8 cellular contexts compared by ENCODE assay signal in the genomic region with DNA sequence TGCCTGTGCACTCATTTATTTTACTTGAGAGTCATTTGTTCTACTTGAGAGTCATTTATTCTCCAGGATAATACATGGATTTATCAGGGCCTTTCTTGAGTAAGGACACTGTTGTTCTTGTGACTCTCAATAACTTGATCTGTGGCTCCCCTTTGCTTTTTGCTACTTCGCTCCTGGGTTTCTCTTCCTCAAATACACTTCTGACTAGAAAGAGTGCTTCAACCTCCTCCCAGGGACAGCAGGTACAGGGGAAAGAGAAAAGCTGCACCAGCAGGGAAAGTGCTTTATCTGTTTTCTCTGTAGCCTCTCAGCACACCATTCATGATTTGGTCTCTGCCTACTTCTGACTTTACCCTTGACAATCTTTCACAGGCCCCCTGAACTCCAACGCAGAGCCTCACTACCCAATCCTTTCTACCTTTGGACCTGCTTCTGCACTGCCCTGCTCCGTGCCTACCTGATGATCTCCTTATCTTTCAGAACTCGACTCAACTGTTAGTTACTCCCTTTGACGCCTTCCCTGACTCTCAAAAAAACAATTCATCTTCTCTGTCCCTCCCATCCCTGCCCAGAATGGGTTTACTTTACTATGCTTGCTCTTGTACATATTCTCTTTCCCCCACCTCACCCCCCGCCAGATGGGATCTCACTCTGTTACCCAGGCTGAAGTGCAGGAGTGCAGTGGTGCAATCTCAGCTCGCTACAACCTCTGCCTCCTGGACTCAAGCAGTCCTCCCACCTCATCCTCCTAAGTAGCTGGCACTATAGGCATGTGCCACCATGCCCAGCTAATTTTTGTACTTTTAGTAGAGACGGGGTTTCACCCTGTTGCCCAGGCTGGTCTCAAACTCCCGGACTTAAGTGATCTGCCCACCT. TPM values are rescaled to one million over a fixed set of nuclear protein-coding genes. Genes with fewer than 3 reads are reported as not detected.
A peak's percentile ranks its signal among the peaks of the same experiment; 100 is the strongest.
DNase-seq lines count a peak whose midpoint lies in the region; ATAC-seq and FAIRE-seq lines count a peak whose summit lies in the region.

No MANE protein-coding gene starts in this region.

- H3K36me3 Mint-ChIP-seq in activated CD4-positive, alpha-beta memory T cell treated with anti-CD3 and anti-CD28 coated beads for 36 hours = no peaks in the 10 kb centered on the region
- H3K36me3 Mint-ChIP-seq in natural killer cell treated with Interleukin-12 subunit alpha and Interleukin-12 subunit beta and Interleukin-15 and Interleukin-18, amount 100 ng/mL, for 72 hours = no peaks in the 10 kb centered on the region

- H3K36me3 ChIP-seq in MG63 = no peaks in the 10 kb centered on the region

- intact Hi-C loops in activated CD4-positive, alpha-beta memory T cell treated with anti-CD3 and anti-CD28 coated beads for 36 hours (cut with micrococcal nuclease) = no loop called here

- no peaks in the 10 kb centered on the region for H3K9me3 Mint-ChIP-seq in activated CD4-positive, alpha-beta memory T cell treated with anti-CD3 and anti-CD28 coated beads for 36 hours
- H3K9me3 Mint-ChIP-seq in natural killer cell treated with Interleukin-12 subunit alpha and Interleukin-12 subunit beta and Interleukin-15 and Interleukin-18, amount 100 ng/mL, for 72 hours = no peaks in the 10 kb centered on the region

- no peaks in the 10 kb centered on the region for H3K9me3 ChIP-seq in MG63

- FAIRE-seq in RCC 7860 (lab: Jason Lieb, UNC) = no peak

- no peak overlapping the region for H3K4me3 ChIP-seq in MG63

- H3K27me3 Mint-ChIP-seq in activated CD4-positive, alpha-beta memory T cell treated with anti-CD3 and anti-CD28 coated beads for 36 hours = peaks cover 18% of the 10 kb centered on the region
- H3K27me3 Mint-ChIP-seq in natural killer cell treated with Interleukin-12 subunit alpha and Interleukin-12 subunit beta and Interleukin-15 and Interleukin-18, amount 100 ng/mL, for 72 hours = peaks cover 20 to 53% of the 10 kb centered on the region in 2 donors

- DNase-seq in activated CD4-positive, alpha-beta memory T cell treated with anti-CD3 and anti-CD28 coated beads for 36 hours = no peak
- no peak for DNase-seq in natural killer cell treated with Interleukin-12 subunit alpha and Interleukin-12 subunit beta and Interleukin-15 and Interleukin-18, amount 100 ng/mL, for 72 hours (ENCODE audit: low spot score)
- DNase-seq in MG63 = no peak
- no peak for DNase-seq in effector CD4-positive, alpha-beta T cell
- DNase-seq in RCC 7860 (ENCODE audit: low spot score) = no peak
- no peak for DNase-seq in SK-N-DZ (ENCODE audit: low spot score)

- H3K27me3 ChIP-seq in MG63 = peaks cover 24% of the 10 kb centered on the region

- peak; percentile 52 for ATAC-seq in GM18867 (IDR thresholded peaks at IDR 0.05; ENCODE audit: unreplicated experiment)
- peak; percentile 43 for ATAC-seq in HG02678 (IDR thresholded peaks at IDR 0.05; ENCODE audit: unreplicated experiment)
- ATAC-seq in natural killer cell treated with Interleukin-12 subunit alpha and Interleukin-12 subunit beta and Interleukin-15 and Interleukin-18, amount 100 ng/mL, for 72 hours = no peak

- CTCF ChIA-PET in activated CD4-positive, alpha-beta memory T cell treated with anti-CD3 and anti-CD28 coated beads for 36 hours (lab: Charles Lee) = interaction anchor here (0.6 to 40.4 kb wide), 14 partner anchors 8 to 346 kb away, joined by 3 to 615 read pairs (median 8); a partner anchor contains a TSS

- peak overlapping the region; percentile 50 for H3K4me3 Mint-ChIP-seq in activated CD4-positive, alpha-beta memory T cell treated with anti-CD3 and anti-CD28 coated beads for 36 hours
- H3K4me3 Mint-ChIP-seq in natural killer cell treated with Interleukin-12 subunit alpha and Interleukin-12 subunit beta and Interleukin-15 and Interleukin-18, amount 100 ng/mL, for 72 hours = peak overlapping the region; percentile 73

- H3K27ac Mint-ChIP-seq in activated CD4-positive, alpha-beta memory T cell treated with anti-CD3 and anti-CD28 coated beads for 36 hours = no peak overlapping the region
- peak overlapping the region; percentile 4 to 83 for H3K27ac Mint-ChIP-seq in natural killer cell treated with Interleukin-12 subunit alpha and Interleukin-12 subunit beta and Interleukin-15 and Interleukin-18, amount 100 ng/mL, for 72 hours

- POLR2A ChIA-PET in activated CD4-positive, alpha-beta memory T cell treated with anti-CD3 and anti-CD28 coated beads for 36 hours (lab: Charles Lee) = interaction anchor here (1.1 to 2.0 kb wide), 3 partner anchors 16 to 34 kb away, joined by 3 to 11 read pairs (median 3); a partner anchor contains a TSS

- peaks cover 9% of the 10 kb centered on the region for H3K4me1 Mint-ChIP-seq in activated CD4-positive, alpha-beta memory T cell treated with anti-CD3 and anti-CD28 coated beads for 36 hours (ENCODE audit: low read depth)
- H3K4me1 Mint-ChIP-seq in natural killer cell treated with Interleukin-12 subunit alpha and Interleukin-12 subunit beta and Interleukin-15 and Interleukin-18, amount 100 ng/mL, for 72 hours (ENCODE audit: low read depth in 2 of 2) = peaks cover 12% of the 10 kb centered on the region in 2 donors

RNA-seq across cellular contexts. Expression of a gene that starts 15.6 kb away (rescaled TPM):
- 1 to 10 TPM; 4.4 to 4.7 TPM for total RNA-seq in activated CD4-positive, alpha-beta memory T cell treated with anti-CD3 and anti-CD28 coated beads for 36 hours
- total RNA-seq in natural killer cell treated with Interleukin-12 subunit alpha and Interleukin-12 subunit beta and Interleukin-15 and Interleukin-18, amount 100 ng/mL, for 72 hours = 1 to 10 TPM; 4.9 to 5.6 TPM
- total RNA-seq in MG63 (2014; rRNA removed; shearing (Covaris generic); ENCODE audit: low replicate concordance) = 4.1 and 4.6 TPM in 2 replicates
- 6.8 and 7.4 TPM in 2 replicates for polyA plus RNA-seq in SK-N-DZ (2014; cell fraction: cytosol; rRNA removed)
- polyA plus RNA-seq in SK-N-DZ (2014; cell fraction: nucleus; rRNA removed) = 2.7 and 3.1 TPM in 2 replicates

RNA-seq across cellular contexts. Expression of a gene that starts 22.6 kb away (rescaled TPM):
- not detected for total RNA-seq in activated CD4-positive, alpha-beta memory T cell treated with anti-CD3 and anti-CD28 coated beads for 36 hours
- total RNA-seq in natural killer cell treated with Interleukin-12 subunit alpha and Interleukin-12 subunit beta and Interleukin-15 and Interleukin-18, amount 100 ng/mL, for 72 hours = under 1 TPM in 1 of 2 donors, not detected in 1; 0.50 TPM
- total RNA-seq in MG63 (2014; rRNA removed; shearing (Covaris generic); ENCODE audit: low replicate concordance) = not detected in 2 replicates
- polyA plus RNA-seq in SK-N-DZ (2014; cell fraction: cytosol; rRNA removed) = not detected in 2 replicates
- 0.13 TPM in 1 of 2 replicates, not detected in the other for polyA plus RNA-seq in SK-N-DZ (2014; cell fraction: nucleus; rRNA removed)

RNA-seq across cellular contexts. Expression of a gene that starts 34.0 kb away (rescaled TPM):
- not detected for total RNA-seq in activated CD4-positive, alpha-beta memory T cell treated with anti-CD3 and anti-CD28 coated beads for 36 hours
- total RNA-seq in natural killer cell treated with Interleukin-12 subunit alpha and Interleukin-12 subunit beta and Interleukin-15 and Interleukin-18, amount 100 ng/mL, for 72 hours = not detected
- not detected in 2 replicates for total RNA-seq in MG63 (2014; rRNA removed; shearing (Covaris generic); ENCODE audit: low replicate concordance)
- polyA plus RNA-seq in SK-N-DZ (2014; cell fraction: cytosol; rRNA removed) = 2.2 and 3.3 TPM in 2 replicates
- polyA plus RNA-seq in SK-N-DZ (2014; cell fraction: nucleus; rRNA removed) = 1.5 and 2.0 TPM in 2 replicates

RNA-seq across cellular contexts. Expression of a gene that starts 51.1 kb away (rescaled TPM):
- 10 to 100 TPM; 31.2 to 34.5 TPM for total RNA-seq in activated CD4-positive, alpha-beta memory T cell treated with anti-CD3 and anti-CD28 coated beads for 36 hours
- 10 to 100 TPM; 20.6 to 25.8 TPM for total RNA-seq in natural killer cell treated with Interleukin-12 subunit alpha and Interleukin-12 subunit beta and Interleukin-15 and Interleukin-18, amount 100 ng/mL, for 72 hours
- total RNA-seq in MG63 (2014; rRNA removed; shearing (Covaris generic); ENCODE audit: low replicate concordance) = 18.0 and 20.2 TPM in 2 replicates
- polyA plus RNA-seq in SK-N-DZ (2014; cell fraction: cytosol; rRNA removed) = 14.0 and 14.2 TPM in 2 replicates
- polyA plus RNA-seq in SK-N-DZ (2014; cell fraction: nucleus; rRNA removed) = 9.6 and 10.4 TPM in 2 replicates

Comparison
In these comparisons a context has a peak if more than half of its experiments do, and no peak if none do; other contexts are left out.
1. ATAC-seq: peak in GM18867 (single experiment) and HG02678 (single experiment); none in natural killer cell treated with Interleukin-12 subunit alpha and Interleukin-12 subunit beta and Interleukin-15 and Interleukin-18, amount 100 ng/mL, for 72 hours (0 of 2).